22 cellular contexts compared by ENCODE assay signal in the genomic region with DNA sequence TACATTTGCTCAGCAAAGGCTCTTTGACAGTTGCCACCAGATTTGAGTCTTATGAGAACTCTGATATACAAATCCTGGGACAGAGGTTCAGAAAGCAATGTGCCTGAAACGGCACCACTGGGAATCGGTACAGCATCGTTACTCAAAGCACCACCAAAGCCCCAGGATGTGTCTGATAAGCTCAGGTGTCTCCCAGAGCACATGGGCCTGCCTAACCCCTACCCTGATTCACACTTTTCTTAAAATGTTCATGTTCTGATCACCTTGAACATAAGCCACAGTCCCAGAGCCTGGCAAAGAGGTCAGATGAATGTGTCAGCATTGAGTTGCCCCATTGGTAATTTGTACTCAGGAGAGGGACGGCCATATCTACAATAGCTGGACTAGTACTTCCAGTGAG.
"Had no signal": no experiment of that assay in that cellular context is flagged by ENCODE, and none has a peak within 500 bp of the region (broad histone marks: within the 10 kb centered on the region; RNA-seq: fewer than 3 reads in every experiment).

No MANE protein-coding gene starts in this region.

- H3K9me3 ChIP-seq: colonic mucosa, esophagus squamous epithelium, gastrocnemius medialis, gastroesophageal sphincter had no signal

- H3K4me1 ChIP-seq: colonic mucosa, esophagus squamous epithelium, foreskin keratinocyte, gastrocnemius medialis, gastroesophageal sphincter, heart left ventricle, heart right ventricle had no signal

- H3K36me3 ChIP-seq: colonic mucosa, esophagus squamous epithelium, gastrocnemius medialis, gastroesophageal sphincter, heart left ventricle, heart right ventricle had no signal

- H3K4me3 ChIP-seq: colonic mucosa, coronary artery, dorsolateral prefrontal cortex, esophagus squamous epithelium, gastrocnemius medialis, gastroesophageal sphincter, heart left ventricle, heart right ventricle had no signal

- H3K27ac ChIP-seq: colonic mucosa, coronary artery, dorsolateral prefrontal cortex, epithelial cell of prostate, esophagus squamous epithelium, foreskin keratinocyte, gastrocnemius medialis, gastroesophageal sphincter, heart left ventricle, heart right ventricle had no signal

- H3K27me3 ChIP-seq: colonic mucosa, esophagus squamous epithelium, foreskin keratinocyte, gastrocnemius medialis, gastroesophageal sphincter, heart left ventricle had no signal

- DNase-seq: colonic mucosa; cortex of kidney; dermis blood vessel endothelial cell; dorsolateral prefrontal cortex; effector CD4-positive, alpha-beta T cell; effector CD8-positive, alpha-beta T cell; effector memory CD4-positive, alpha-beta T cell; effector memory CD8-positive, alpha-beta T cell; endodermal cell; erythroblast; esophagus squamous epithelium; foreskin fibroblast; foreskin keratinocyte; foreskin melanocyte; gastrocnemius medialis; glutamatergic neuron; head of caudate nucleus; heart left ventricle; heart right ventricle had no signal
